Comparison of ENCODE assay signal across 1 cellular context in the genomic region with DNA sequence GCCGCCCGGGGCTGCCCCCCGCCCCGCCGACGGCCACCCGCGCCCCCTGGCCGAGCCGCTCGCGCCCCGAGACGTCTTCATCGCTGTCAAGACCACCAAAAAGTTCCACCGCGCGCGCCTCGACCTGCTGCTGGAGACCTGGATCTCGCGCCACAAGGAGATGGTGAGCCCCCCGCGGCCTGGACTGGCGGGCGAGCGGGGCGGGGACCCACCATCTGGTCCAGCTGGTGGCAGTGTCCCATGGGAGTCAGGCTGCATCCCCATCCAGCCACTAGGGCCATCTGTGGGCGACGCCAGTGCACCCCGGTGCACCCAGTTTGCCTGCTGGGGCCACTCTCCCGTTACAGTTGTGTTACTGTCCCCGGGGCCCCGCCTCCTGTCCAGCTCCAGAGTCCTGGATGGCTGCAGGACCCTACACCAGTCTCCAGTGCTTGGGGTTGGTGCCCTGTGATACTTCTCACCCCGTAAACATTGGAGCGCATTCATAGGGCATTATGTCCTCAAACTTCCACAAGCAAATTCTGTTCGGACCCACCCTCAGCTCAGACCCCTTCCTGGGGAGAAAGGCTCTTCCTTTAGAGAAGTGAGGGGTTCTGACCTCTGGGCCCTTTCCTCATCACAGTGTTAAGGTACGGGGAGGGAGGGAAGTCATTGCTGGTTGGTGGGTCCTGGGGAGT.
TF ChIP-seq lines count a peak whose summit lies in the region.

No MANE protein-coding gene starts in this region.

TF ChIP-seq in K562, 482 proteins besides CTCF, POLR2A, EP300 and RAD21:
- TF ChIP-seq, protein P1, sequence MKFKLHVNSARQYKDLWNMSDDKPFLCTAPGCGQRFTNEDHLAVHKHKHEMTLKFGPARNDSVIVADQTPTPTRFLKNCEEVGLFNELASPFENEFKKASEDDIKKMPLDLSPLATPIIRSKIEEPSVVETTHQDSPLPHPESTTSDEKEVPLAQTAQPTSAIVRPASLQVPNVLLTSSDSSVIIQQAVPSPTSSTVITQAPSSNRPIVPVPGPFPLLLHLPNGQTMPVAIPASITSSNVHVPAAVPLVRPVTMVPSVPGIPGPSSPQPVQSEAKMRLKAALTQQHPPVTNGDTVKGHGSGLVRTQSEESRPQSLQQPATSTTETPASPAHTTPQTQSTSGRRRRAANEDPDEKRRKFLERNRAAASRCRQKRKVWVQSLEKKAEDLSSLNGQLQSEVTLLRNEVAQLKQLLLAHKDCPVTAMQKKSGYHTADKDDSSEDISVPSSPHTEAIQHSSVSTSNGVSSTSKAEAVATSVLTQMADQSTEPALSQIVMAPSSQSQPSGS (CRISPR knock-in tag; IDR thresholded peaks at IDR 0.05): no peak
- TF ChIP-seq SNIP1 (IDR thresholded peaks at IDR 0.05; ENCODE audit: low read depth) (no peak), TAF15 (IDR thresholded peaks at IDR 0.05; ENCODE audit: low read depth, low read length) (no peak), TAF9B (IDR thresholded peaks at IDR 0.05; ENCODE audit: partially characterized antibody) (no peak), MEF2D (tag; conservative IDR thresholded peaks at IDR 0.05; ENCODE audit: low read depth) (no peak), XRCC5 (IDR thresholded peaks at IDR 0.05; ENCODE audit: low read depth, low read length) (no peak), MXI1 (IDR thresholded peaks at IDR 0.05; ENCODE audit: low read depth, low read length) (no peak), GTF2A2 (tag; IDR thresholded peaks at IDR 0.05) (no peak), ZNF232 (CRISPR knock-in tag; IDR thresholded peaks at IDR 0.05) (0 out of 2 replicates have a peak, but pooled peaks have one; percentile 22), ZNF507 (tag; conservative IDR thresholded peaks at IDR 0.05) (no peak), KDM5B (IDR thresholded peaks at IDR 0.05; ENCODE audit: insufficient replicate concordance, low read depth, low read length) (peak; percentile 14), SP1 (CRISPR knock-in tag; IDR thresholded peaks at IDR 0.05) (peak; percentile 66; the same call in 1 of the 2 replicates), HSF4 (CRISPR knock-in tag; IDR thresholded peaks at IDR 0.05; ENCODE audit: borderline replicate concordance) (no peak), NEUROD1 (IDR thresholded peaks at IDR 0.05; ENCODE audit: borderline replicate concordance, low read depth, low read length, partially characterized antibody) (no peak), ZNF696 (CRISPR knock-in tag; conservative IDR thresholded peaks at IDR 0.05) (no peak), RUNX1 (IDR thresholded peaks at IDR 0.05; ENCODE audit: low read depth) (no peak), LARP7 (IDR thresholded peaks at IDR 0.05) (no peak), ZNF24 (IDR thresholded peaks at IDR 0.05) (no peak), GATA2 (CRISPR knock-in tag; IDR thresholded peaks at IDR 0.05) (no peak), HNRNPK (IDR thresholded peaks at IDR 0.05; ENCODE audit: low read depth, low read length, poor library complexity, severe bottlenecking) (no peak), GTF2F1 (IDR thresholded peaks at IDR 0.05; ENCODE audit: low read depth, low read length) (no peak), RBM17 (IDR thresholded peaks at IDR 0.05; ENCODE audit: borderline replicate concordance, low read depth, low read length) (no peak), ZNF431 (CRISPR knock-in tag; IDR thresholded peaks at IDR 0.05) (no peak)
- TF ChIP-seq, protein P2, sequence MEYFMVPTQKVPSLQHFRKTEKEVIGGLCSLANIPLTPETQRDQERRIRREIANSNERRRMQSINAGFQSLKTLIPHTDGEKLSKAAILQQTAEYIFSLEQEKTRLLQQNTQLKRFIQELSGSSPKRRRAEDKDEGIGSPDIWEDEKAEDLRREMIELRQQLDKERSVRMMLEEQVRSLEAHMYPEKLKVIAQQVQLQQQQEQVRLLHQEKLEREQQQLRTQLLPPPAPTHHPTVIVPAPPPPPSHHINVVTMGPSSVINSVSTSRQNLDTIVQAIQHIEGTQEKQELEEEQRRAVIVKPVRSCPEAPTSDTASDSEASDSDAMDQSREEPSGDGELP (CRISPR knock-in tag; IDR thresholded peaks at IDR 0.05; ENCODE audit: borderline replicate concordance): peak; percentile 64
- TF ChIP-seq, protein P3, sequence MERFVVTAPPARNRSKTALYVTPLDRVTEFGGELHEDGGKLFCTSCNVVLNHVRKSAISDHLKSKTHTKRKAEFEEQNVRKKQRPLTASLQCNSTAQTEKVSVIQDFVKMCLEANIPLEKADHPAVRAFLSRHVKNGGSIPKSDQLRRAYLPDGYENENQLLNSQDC (CRISPR knock-in tag; IDR thresholded peaks at IDR 0.05): no peak
- TF ChIP-seq, protein P4, sequence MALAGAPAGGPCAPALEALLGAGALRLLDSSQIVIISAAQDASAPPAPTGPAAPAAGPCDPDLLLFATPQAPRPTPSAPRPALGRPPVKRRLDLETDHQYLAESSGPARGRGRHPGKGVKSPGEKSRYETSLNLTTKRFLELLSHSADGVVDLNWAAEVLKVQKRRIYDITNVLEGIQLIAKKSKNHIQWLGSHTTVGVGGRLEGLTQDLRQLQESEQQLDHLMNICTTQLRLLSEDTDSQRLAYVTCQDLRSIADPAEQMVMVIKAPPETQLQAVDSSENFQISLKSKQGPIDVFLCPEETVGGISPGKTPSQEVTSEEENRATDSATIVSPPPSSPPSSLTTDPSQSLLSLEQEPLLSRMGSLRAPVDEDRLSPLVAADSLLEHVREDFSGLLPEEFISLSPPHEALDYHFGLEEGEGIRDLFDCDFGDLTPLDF (CRISPR knock-in tag; IDR thresholded peaks at IDR 0.05): no peak
- TF ChIP-seq, protein P5, sequence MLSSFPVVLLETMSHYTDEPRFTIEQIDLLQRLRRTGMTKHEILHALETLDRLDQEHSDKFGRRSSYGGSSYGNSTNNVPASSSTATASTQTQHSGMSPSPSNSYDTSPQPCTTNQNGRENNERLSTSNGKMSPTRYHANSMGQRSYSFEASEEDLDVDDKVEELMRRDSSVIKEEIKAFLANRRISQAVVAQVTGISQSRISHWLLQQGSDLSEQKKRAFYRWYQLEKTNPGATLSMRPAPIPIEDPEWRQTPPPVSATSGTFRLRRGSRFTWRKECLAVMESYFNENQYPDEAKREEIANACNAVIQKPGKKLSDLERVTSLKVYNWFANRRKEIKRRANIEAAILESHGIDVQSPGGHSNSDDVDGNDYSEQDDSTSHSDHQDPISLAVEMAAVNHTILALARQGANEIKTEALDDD (IDR thresholded peaks at IDR 0.05): no peak
- TF ChIP-seq, protein P6, sequence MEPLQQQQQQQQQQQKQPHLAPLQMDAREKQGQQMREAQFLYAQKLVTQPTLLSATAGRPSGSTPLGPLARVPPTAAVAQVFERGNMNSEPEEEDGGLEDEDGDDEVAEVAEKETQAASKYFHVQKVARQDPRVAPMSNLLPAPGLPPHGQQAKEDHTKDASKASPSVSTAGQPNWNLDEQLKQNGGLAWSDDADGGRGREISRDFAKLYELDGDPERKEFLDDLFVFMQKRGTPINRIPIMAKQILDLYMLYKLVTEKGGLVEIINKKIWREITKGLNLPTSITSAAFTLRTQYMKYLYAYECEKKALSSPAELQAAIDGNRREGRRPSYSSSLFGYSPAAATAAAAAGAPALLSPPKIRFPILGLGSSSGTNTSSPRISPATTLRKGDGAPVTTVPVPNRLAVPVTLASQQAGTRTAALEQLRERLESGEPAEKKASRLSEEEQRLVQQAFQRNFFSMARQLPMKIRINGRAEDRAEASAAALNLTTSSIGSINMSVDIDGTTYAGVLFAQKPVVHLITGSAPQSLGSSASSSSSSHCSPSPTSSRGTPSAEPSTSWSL (CRISPR knock-in tag; IDR thresholded peaks at IDR 0.05; ENCODE audit: borderline replicate concordance): no peak
- TF ChIP-seq, protein P7, sequence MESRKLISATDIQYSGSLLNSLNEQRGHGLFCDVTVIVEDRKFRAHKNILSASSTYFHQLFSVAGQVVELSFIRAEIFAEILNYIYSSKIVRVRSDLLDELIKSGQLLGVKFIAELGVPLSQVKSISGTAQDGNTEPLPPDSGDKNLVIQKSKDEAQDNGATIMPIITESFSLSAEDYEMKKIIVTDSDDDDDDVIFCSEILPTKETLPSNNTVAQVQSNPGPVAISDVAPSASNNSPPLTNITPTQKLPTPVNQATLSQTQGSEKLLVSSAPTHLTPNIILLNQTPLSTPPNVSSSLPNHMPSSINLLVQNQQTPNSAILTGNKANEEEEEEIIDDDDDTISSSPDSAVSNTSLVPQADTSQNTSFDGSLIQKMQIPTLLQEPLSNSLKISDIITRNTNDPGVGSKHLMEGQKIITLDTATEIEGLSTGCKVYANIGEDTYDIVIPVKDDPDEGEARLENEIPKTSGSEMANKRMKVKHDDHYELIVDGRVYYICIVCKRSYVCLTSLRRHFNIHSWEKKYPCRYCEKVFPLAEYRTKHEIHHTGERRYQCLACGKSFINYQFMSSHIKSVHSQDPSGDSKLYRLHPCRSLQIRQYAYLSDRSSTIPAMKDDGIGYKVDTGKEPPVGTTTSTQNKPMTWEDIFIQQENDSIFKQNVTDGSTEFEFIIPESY (CRISPR knock-in tag; IDR thresholded peaks at IDR 0.05): 0 out of 2 replicates have a peak, but pooled peaks have one; percentile 34
- TF ChIP-seq, protein P8, sequence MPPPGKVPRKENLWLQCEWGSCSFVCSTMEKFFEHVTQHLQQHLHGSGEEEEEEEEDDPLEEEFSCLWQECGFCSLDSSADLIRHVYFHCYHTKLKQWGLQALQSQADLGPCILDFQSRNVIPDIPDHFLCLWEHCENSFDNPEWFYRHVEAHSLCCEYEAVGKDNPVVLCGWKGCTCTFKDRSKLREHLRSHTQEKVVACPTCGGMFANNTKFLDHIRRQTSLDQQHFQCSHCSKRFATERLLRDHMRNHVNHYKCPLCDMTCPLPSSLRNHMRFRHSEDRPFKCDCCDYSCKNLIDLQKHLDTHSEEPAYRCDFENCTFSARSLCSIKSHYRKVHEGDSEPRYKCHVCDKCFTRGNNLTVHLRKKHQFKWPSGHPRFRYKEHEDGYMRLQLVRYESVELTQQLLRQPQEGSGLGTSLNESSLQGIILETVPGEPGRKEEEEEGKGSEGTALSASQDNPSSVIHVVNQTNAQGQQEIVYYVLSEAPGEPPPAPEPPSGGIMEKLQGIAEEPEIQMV (tag; conservative IDR thresholded peaks at IDR 0.05; ENCODE audit: low read depth): no peak
- TF ChIP-seq, protein P9, sequence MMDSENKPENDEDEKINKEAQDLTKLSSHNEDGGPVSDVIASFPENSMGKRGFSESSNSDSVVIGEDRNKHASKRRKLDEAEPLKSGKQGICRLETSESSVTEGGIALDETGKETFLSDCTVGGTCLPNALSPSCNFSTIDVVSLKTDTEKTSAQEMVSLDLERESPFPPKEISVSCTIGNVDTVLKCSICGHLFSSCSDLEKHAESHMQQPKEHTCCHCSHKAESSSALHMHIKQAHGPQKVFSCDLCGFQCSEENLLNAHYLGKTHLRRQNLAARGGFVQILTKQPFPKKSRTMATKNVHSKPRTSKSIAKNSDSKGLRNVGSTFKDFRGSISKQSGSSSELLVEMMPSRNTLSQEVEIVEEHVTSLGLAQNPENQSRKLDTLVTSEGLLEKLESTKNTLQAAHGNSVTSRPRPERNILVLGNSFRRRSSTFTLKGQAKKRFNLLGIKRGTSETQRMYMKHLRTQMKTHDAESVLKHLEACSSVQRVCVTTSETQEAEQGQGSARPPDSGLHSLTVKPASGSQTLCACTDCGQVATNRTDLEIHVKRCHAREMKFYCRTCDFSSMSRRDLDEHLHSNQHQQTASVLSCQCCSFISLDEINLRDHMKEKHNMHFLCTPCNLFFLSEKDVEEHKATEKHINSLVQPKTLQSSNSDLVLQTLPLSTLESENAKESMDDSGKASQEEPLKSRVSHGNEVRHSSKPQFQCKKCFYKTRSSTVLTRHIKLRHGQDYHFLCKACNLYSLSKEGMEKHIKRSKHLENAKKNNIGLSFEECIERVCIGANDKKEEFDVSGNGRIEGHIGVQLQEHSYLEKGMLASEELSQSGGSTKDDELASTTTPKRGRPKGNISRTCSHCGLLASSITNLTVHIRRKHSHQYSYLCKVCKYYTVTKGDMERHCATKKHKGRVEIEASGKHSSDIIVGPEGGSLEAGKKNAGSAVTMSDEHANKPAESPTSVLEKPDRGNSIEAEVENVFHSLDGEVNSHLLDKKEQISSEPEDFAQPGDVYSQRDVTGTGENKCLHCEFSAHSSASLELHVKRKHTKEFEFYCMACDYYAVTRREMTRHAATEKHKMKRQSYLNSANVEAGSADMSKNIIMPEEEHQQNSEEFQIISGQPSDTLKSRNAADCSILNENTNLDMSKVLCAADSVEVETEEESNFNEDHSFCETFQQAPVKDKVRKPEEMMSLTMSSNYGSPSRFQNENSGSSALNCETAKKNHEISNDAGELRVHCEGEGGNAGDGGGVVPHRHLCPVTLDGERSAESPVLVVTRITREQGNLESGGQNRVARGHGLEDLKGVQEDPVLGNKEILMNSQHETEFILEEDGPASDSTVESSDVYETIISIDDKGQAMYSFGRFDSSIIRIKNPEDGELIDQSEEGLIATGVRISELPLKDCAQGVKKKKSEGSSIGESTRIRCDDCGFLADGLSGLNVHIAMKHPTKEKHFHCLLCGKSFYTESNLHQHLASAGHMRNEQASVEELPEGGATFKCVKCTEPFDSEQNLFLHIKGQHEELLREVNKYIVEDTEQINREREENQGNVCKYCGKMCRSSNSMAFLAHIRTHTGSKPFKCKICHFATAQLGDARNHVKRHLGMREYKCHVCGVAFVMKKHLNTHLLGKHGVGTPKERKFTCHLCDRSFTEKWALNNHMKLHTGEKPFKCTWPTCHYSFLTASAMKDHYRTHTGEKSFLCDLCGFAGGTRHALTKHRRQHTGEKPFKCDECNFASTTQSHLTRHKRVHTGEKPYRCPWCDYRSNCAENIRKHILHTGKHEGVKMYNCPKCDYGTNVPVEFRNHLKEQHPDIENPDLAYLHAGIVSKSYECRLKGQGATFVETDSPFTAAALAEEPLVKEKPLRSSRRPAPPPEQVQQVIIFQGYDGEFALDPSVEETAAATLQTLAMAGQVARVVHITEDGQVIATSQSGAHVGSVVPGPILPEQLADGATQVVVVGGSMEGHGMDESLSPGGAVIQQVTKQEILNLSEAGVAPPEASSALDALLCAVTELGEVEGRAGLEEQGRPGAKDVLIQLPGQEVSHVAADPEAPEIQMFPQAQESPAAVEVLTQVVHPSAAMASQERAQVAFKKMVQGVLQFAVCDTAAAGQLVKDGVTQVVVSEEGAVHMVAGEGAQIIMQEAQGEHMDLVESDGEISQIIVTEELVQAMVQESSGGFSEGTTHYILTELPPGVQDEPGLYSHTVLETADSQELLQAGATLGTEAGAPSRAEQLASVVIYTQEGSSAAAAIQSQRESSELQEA (IDR thresholded peaks at IDR 0.05; ENCODE audit: low read depth): no peak
- TF ChIP-seq, protein P10, sequence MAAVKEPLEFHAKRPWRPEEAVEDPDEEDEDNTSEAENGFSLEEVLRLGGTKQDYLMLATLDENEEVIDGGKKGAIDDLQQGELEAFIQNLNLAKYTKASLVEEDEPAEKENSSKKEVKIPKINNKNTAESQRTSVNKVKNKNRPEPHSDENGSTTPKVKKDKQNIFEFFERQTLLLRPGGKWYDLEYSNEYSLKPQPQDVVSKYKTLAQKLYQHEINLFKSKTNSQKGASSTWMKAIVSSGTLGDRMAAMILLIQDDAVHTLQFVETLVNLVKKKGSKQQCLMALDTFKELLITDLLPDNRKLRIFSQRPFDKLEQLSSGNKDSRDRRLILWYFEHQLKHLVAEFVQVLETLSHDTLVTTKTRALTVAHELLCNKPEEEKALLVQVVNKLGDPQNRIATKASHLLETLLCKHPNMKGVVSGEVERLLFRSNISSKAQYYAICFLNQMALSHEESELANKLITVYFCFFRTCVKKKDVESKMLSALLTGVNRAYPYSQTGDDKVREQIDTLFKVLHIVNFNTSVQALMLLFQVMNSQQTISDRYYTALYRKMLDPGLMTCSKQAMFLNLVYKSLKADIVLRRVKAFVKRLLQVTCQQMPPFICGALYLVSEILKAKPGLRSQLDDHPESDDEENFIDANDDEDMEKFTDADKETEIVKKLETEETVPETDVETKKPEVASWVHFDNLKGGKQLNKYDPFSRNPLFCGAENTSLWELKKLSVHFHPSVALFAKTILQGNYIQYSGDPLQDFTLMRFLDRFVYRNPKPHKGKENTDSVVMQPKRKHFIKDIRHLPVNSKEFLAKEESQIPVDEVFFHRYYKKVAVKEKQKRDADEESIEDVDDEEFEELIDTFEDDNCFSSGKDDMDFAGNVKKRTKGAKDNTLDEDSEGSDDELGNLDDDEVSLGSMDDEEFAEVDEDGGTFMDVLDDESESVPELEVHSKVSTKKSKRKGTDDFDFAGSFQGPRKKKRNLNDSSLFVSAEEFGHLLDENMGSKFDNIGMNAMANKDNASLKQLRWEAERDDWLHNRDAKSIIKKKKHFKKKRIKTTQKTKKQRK (IDR thresholded peaks at IDR 0.05; ENCODE audit: borderline replicate concordance, low read depth, low read length): no peak
